In the genomic region with DNA sequence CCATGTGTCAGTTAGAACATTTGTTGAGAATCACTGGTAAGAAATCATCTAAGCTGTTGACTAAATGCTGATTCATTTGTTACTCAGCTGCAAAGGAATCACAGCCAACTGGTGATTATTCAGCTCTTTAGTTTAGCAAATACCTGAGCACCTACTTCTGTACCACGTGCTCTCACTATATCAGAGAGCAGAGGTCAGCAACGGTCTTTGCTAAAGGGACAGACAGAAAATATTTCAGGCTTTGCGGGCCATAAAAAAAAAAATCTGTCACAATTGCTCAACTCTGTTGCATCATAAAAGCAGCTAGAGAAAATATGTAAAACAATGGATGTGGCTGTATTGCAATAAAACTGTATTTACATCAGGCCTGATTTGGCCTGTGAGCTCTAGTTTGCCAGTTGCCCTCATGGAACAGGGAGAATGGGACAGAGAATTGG, we compare ENCODE assay signal across 13 cellular contexts.
A peak's percentile ranks its signal among the peaks of the same experiment; 100 is the strongest.
DNase-seq lines count a peak whose midpoint lies in the region; ATAC-seq, FAIRE-seq and TF ChIP-seq lines count a peak whose summit lies in the region.
"Had no signal": no experiment of that assay in that cellular context is flagged by ENCODE, and none has a peak within 500 bp of the region (broad histone marks: within the 10 kb centered on the region; RNA-seq: fewer than 3 reads in every experiment).

No MANE protein-coding gene starts in this region.

- DNase-seq in HK-2 (ENCODE audit: unreplicated experiment) = peak; percentile 14
- DNase-seq in RWPE1 (ENCODE audit: low spot score) = peak; percentile 89
- DNase-seq in fibroblast of the conjunctiva (ENCODE audit: low read depth) = peak; percentile 62
- peak; percentile 60 for DNase-seq in urothelium cell line (ENCODE audit: low spot score)
- DNase-seq in tibial artery = no peak
- no peak for DNase-seq in NCI-H1105 treated with DMSO at 0.1 percent for 48 hours (lab: John Stamatoyannopoulos, UW)
- DNase-seq: activated CD8-positive, alpha-beta memory T cell treated with anti-CD3 and anti-CD28 coated beads, Interleukin-2, amount 50 U/mL, for 4 hours; glutamatergic neuron; NCI-H1105; NCI-H82 had no signal

- no peak overlapping the region for H3K4me3 ChIP-seq in tibial artery
- H3K4me3 ChIP-seq: cardiac muscle cell, HAP-1 had no signal

- H3K27ac ChIP-seq in RWPE1 (no peak overlapping the region), tibial artery (no peak overlapping the region)
- H3K27ac ChIP-seq: cardiac muscle cell had no signal

- H3K27me3 ChIP-seq in tibial artery = no peaks in the 10 kb centered on the region
- H3K27me3 ChIP-seq: cardiac muscle cell had no signal

- no peaks in the 10 kb centered on the region for H3K36me3 ChIP-seq in tibial artery
- H3K36me3 ChIP-seq: cardiac muscle cell, HAP-1 had no signal

- ATAC-seq in GM18519 (IDR thresholded peaks at IDR 0.05; ENCODE audit: low FRiP score, unreplicated experiment) = no peak

- CTCF ChIA-PET in RWPE1 (lab: Yijun Ruan, JAX) = interaction anchor here (0.9 kb wide), 1 partner anchor 1082 kb away, joined by 3 read pairs; no protein-coding TSS in a partner anchor

- TF ChIP-seq CTCF in RWPE1 (conservative IDR thresholded peaks at IDR 0.05; ENCODE audit: low read depth) = no peak
- TF ChIP-seq CTCF in tibial artery (IDR thresholded peaks at IDR 0.05) = no peak

- no peaks in the 10 kb centered on the region for H3K4me1 ChIP-seq in tibial artery
- H3K4me1 ChIP-seq: HAP-1 had no signal

- FAIRE-seq in urothelium cell line (lab: Jason Lieb, UNC) = no peak

- POLR2A ChIA-PET in RWPE1 (lab: Yijun Ruan, JAX; ENCODE audit: low non-redundant PET) = interaction anchor here (0.7 kb wide), 1 partner anchor 738 kb away, joined by 4 read pairs; no protein-coding TSS in a partner anchor

- H3K9me3 ChIP-seq in tibial artery = peaks cover 0 to 2% (median 0%) of the 10 kb centered on the region in 3 donors
- H3K9me3 ChIP-seq: HAP-1 had no signal

- intact Hi-C loops in tibial artery (cut with DNase I; ENCODE audit: low total_unique reads) = no loop called here

Comparison
In these comparisons a context has a peak if more than half of its experiments do, and no peak if none do; other contexts are left out.
1. DNase-seq: peak in HK-2 (single experiment), RWPE1 (single experiment), fibroblast of the conjunctiva (single experiment) and urothelium cell line (single experiment); none in tibial artery (0 of 2) and NCI-H1105 treated with DMSO at 0.1 percent for 48 hours (single experiment).